Comparison of ENCODE assay signal across 9 cellular contexts in the genomic region with DNA sequence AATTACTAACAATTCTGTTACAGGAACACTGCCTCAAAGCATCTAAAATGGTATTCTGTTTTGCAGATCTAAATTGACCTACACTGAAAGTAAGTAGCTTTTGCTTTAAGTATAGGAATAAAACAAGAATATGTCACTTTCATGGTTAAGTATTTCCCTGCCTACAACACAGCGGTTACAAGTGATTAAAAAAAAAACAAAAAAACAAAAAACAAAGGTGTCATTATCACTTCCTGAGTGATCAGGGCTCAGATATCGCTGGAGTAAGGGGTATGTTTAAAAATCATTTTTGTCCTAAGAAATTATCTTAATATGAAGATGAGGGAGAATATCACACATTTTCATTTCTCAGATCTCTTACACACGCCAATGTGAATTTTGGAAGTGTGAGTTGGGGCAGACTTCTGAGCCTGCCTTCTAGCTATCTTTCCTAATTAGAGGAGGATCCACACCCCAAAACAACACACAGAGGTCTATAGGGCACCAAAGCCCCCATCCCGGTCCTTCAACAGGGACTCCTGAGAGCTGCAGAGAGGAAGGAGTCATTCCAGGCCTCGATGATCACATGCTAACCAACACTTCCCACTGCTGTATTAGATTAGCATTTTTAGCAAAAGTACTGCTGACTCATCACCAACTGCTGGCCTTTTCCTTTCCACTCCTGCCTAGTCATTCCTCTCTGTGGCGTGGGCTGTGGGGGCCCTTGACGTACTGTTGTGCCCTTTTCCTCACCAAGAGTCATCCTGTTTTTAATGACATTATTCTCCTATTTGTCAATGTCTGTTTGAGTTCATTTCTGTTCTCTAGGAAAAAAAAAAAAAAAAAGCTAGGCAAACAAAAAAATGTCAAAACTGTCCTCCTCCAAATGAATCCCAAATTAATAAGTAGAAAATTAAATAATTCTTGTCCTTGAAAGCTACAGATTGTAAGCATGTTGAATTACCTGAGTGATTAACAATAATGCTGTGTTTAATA. TPM values are rescaled to one million over a fixed set of nuclear protein-coding genes. Genes with fewer than 3 reads are reported as not detected.
DNase-seq lines count a peak whose midpoint lies in the region; ATAC-seq and TF ChIP-seq lines count a peak whose summit lies in the region.
"Had no signal": no experiment of that assay in that cellular context is flagged by ENCODE, and none has a peak within 500 bp of the region (broad histone marks: within the 10 kb centered on the region; RNA-seq: fewer than 3 reads in every experiment).

No MANE protein-coding gene starts in this region.

- H3K4me3 Mint-ChIP-seq in activated naive CD8-positive, alpha-beta T cell = peak overlapping the region; percentile 40
- no peak overlapping the region for H3K4me3 Mint-ChIP-seq in Caco-2 (ENCODE audit: unreplicated experiment)

- H3K4me1 ChIP-seq in right cardiac atrium (ENCODE audit: control insufficient read depth, insufficient read depth, low read length) = peaks cover 3% of the 10 kb centered on the region
- H3K4me1 ChIP-seq in Caco-2 = peaks cover 2% of the 10 kb centered on the region; the same call in 1 of the 2 replicates
- H3K4me1 ChIP-seq: Peyer's patch had no signal

- H3K36me3 Mint-ChIP-seq in activated naive CD8-positive, alpha-beta T cell = peaks cover 8% of the 10 kb centered on the region
- peaks cover 5% of the 10 kb centered on the region for H3K36me3 Mint-ChIP-seq in Caco-2 (ENCODE audit: insufficient read depth, unreplicated experiment)

- POLR2A ChIA-PET in Caco-2 (lab: Charles Lee) = no interaction called here

- CTCF ChIA-PET in Caco-2 (lab: Charles Lee) = no interaction called here

- H3K4me3 ChIP-seq in MG63 (no peak overlapping the region), right cardiac atrium (ENCODE audit: low read length) (no peak overlapping the region), skin epidermis (no peak overlapping the region), Caco-2 (ENCODE audit: low read depth, low read length) (no peak overlapping the region)
- H3K4me3 ChIP-seq: Peyer's patch had no signal

- WGBS in right cardiac atrium = 35% methylated on average over 7 of the region's 7 CpGs

- H3K9me3 ChIP-seq in MG63 (peaks cover 7% of the 10 kb centered on the region), right cardiac atrium (ENCODE audit: control insufficient read depth, low read length) (no peaks in the 10 kb centered on the region), Caco-2 (peaks cover 5% of the 10 kb centered on the region; the same call in 1 of the 2 replicates)
- H3K9me3 ChIP-seq: Peyer's patch had no signal

- H3K27ac ChIP-seq in right cardiac atrium (ENCODE audit: low read length) = no peak overlapping the region
- peak overlapping the region in 16 of 21 experiments; percentile 2 to 78 (median 50) for H3K27ac ChIP-seq in skin epidermis
- H3K27ac ChIP-seq: Peyer's patch had no signal

- peaks cover 6% of the 10 kb centered on the region for H3K9me3 Mint-ChIP-seq in activated naive CD8-positive, alpha-beta T cell (ENCODE audit: low read depth)
- peaks cover 14% of the 10 kb centered on the region for H3K9me3 Mint-ChIP-seq in Caco-2 (ENCODE audit: unreplicated experiment)

- no TSS peak for BruUV-seq in Caco-2 (replicated peaks; lab: Mats Ljungman, UMichigan)

- no peaks in the 10 kb centered on the region for H3K27me3 Mint-ChIP-seq in activated naive CD8-positive, alpha-beta T cell
- no peaks in the 10 kb centered on the region for H3K27me3 Mint-ChIP-seq in Caco-2 (ENCODE audit: insufficient read depth, unreplicated experiment)

- H3K27me3 ChIP-seq in MG63 = no peaks in the 10 kb centered on the region
- no peaks in the 10 kb centered on the region for H3K27me3 ChIP-seq in right cardiac atrium (ENCODE audit: control insufficient read depth, insufficient read depth)
- H3K27me3 ChIP-seq in Caco-2 (replicated peaks; ENCODE audit: control insufficient read depth, insufficient read depth, low read length) = no peaks in the 10 kb centered on the region
- H3K27me3 ChIP-seq: Peyer's patch had no signal

- H3K36me3 ChIP-seq in MG63 (no peaks in the 10 kb centered on the region), Caco-2 (ENCODE audit: control insufficient read depth, insufficient read depth, low read length) (peaks cover 3% of the 10 kb centered on the region; the same call in 1 of the 2 replicates)
- H3K36me3 ChIP-seq: Peyer's patch had no signal

- peaks cover 22% of the 10 kb centered on the region for H3K4me1 Mint-ChIP-seq in activated naive CD8-positive, alpha-beta T cell (ENCODE audit: low read depth)
- H3K4me1 Mint-ChIP-seq in Caco-2 (ENCODE audit: low read depth, unreplicated experiment) = no peaks in the 10 kb centered on the region

- peak; percentile 87 for ATAC-seq in GM21786 (IDR thresholded peaks at IDR 0.05; ENCODE audit: unreplicated experiment)
- peak; percentile 91 to 98 for ATAC-seq in right cardiac atrium
- ATAC-seq in GM19455 (IDR thresholded peaks at IDR 0.05; ENCODE audit: unreplicated experiment) = no peak

- no peak for TF ChIP-seq CTCF in Caco-2 (IDR thresholded peaks at IDR 0.05; ENCODE audit: insufficient read depth in 1 of 2, low read depth in 1 of 2, low read length in 1 of 2, severe bottlenecking in 1 of 2, unreplicated experiment in 1 of 2)

- DNase-seq in Daoy (ENCODE audit: low read depth) = peak; percentile 82
- peak; percentile 78 for DNase-seq in MG63
- DNase-seq in right cardiac atrium = peak; percentile 62 to 76 (median 70)
- DNase-seq in Caco-2 = no peak

- intact Hi-C loops in right cardiac atrium (cut with DNase I) = no loop called here
- intact Hi-C loops in Caco-2 (cut with micrococcal nuclease; ENCODE audit: unreplicated experiment) = no loop called here

- peak overlapping the region; percentile 84 for H3K27ac Mint-ChIP-seq in activated naive CD8-positive, alpha-beta T cell
- no peak overlapping the region for H3K27ac Mint-ChIP-seq in Caco-2 (ENCODE audit: unreplicated experiment)

RNA-seq across cellular contexts. Expression of gene PRTFDC1, which starts 31.2 kb away (rescaled TPM):
- total RNA-seq in Daoy (2014; rRNA removed; shearing (Covaris generic)) = 4.9 and 8.7 TPM in 2 replicates
- total RNA-seq in MG63 (2014; rRNA removed; shearing (Covaris generic); ENCODE audit: low replicate concordance) = 0.20 and 0.49 TPM in 2 replicates
- total RNA-seq in right cardiac atrium = 10 to 100 TPM in 3 of 4 donors, 1 to 10 TPM in 1; 8.6 to 11.2 (median 10.6) TPM
- 7.6 TPM for polyA plus RNA-seq in right cardiac atrium
- total RNA-seq in Caco-2 (2022) = 66.5 and 83.2 TPM in 2 replicates

Comparison
In these comparisons a context has a peak if more than half of its experiments do, and no peak if none do; other contexts are left out.
1. DNase-seq: peak in Daoy (single experiment), MG63 (single experiment) and right cardiac atrium (3 of 3); none in Caco-2 (0 of 2).